14 cellular contexts compared by ENCODE assay signal in the genomic region with DNA sequence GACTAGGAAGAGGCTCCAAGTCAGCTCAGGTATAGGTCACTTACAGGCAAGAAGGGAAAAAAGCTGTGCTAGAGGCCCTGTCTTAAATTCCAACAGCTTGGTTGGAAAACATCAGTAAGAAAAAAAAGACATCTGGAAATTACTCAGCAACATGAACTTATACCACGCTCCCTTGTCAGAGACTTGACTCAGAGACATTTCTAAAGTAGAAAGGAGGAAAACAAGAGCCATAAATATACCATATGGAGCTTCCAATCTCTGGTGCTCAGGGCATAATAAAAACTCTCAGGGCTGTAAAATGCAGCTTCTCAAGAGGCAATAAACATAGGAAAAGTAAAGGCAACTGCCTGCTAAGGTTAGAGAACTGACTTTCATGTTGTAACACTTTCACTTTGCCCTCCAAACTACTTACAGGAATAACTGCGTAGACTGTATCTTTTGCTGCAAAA. TPM values are rescaled to one million over a fixed set of nuclear protein-coding genes. Genes with fewer than 3 reads are reported as not detected.
DNase-seq lines count a peak whose midpoint lies in the region; ATAC-seq and TF ChIP-seq lines count a peak whose summit lies in the region.
"Had no signal": no experiment of that assay in that cellular context is flagged by ENCODE, and none has a peak within 500 bp of the region (broad histone marks: within the 10 kb centered on the region; RNA-seq: fewer than 3 reads in every experiment).

No MANE protein-coding gene starts in this region.

- peaks cover 53% of the 10 kb centered on the region for H3K36me3 Mint-ChIP-seq in activated CD4-positive, alpha-beta T cell treated with anti-CD3 and anti-CD28 coated beads for 36 hours (ENCODE audit: low read depth)
- H3K36me3 Mint-ChIP-seq in HFFc6 (ENCODE audit: low read depth): peaks cover 39% of the 10 kb centered on the region

- peak overlapping the region; percentile 20 for H3K27ac Mint-ChIP-seq in activated CD4-positive, alpha-beta T cell treated with anti-CD3 and anti-CD28 coated beads for 36 hours
- peak overlapping the region; percentile 72 for H3K27ac Mint-ChIP-seq in HFFc6

- H3K4me1 ChIP-seq in esophagus muscularis mucosa: peaks cover 0 to 30% (median 19%) of the 10 kb centered on the region in 4 donors
- peaks cover 10% of the 10 kb centered on the region for H3K4me1 ChIP-seq in rectal smooth muscle tissue (ENCODE audit: control insufficient read depth, insufficient read depth, low read length)

- TF ChIP-seq CTCF in HFFc6 (IDR thresholded peaks at IDR 0.05) (no peak), esophagus muscularis mucosa (IDR thresholded peaks at IDR 0.05) (no peak)

- no peak overlapping the region for H3K9ac ChIP-seq in rectal smooth muscle tissue (ENCODE audit: low read length)

- no peaks in the 10 kb centered on the region for H3K27me3 Mint-ChIP-seq in activated CD4-positive, alpha-beta T cell treated with anti-CD3 and anti-CD28 coated beads for 36 hours
- no peaks in the 10 kb centered on the region for H3K27me3 Mint-ChIP-seq in HFFc6 (ENCODE audit: insufficient read depth)

- no peak for TF ChIP-seq EP300 in esophagus muscularis mucosa (IDR thresholded peaks at IDR 0.05)

- no peaks in the 10 kb centered on the region for H3K27me3 ChIP-seq in esophagus muscularis mucosa
- H3K27me3 ChIP-seq in rectal smooth muscle tissue (ENCODE audit: control insufficient read depth, insufficient read depth, low read length): no peaks in the 10 kb centered on the region

- peak; percentile 65 for ATAC-seq in activated CD4-positive, alpha-beta T cell treated with anti-CD3 and anti-CD28 coated beads for 36 hours
- ATAC-seq in SK-N-SH treated with all-trans-retinoic acid at 6 μM for 48 hours: no peak; the same call in 2 of the 3 replicates
- ATAC-seq: A549 had no signal

- WGBS in esophagus muscularis mucosa: 53% methylated on average over 2 of the region's 2 CpGs

- no peak for TF ChIP-seq POLR2A in esophagus muscularis mucosa (IDR thresholded peaks at IDR 0.05; ENCODE audit: low read depth)

- H3K36me3 ChIP-seq in esophagus muscularis mucosa (peaks cover 19 to 78% (median 58%) of the 10 kb centered on the region in 4 donors), rectal smooth muscle tissue (ENCODE audit: control insufficient read depth, insufficient read depth, low read length) (peaks cover 6% of the 10 kb centered on the region)

- peaks cover 0 to 6% (median 0%) of the 10 kb centered on the region in 4 donors for H3K9me3 ChIP-seq in esophagus muscularis mucosa

- POLR2A ChIA-PET in activated CD4-positive, alpha-beta T cell treated with anti-CD3 and anti-CD28 coated beads for 36 hours (lab: Charles Lee): no interaction called here

- intact Hi-C loops in activated CD4-positive, alpha-beta T cell treated with anti-CD3 and anti-CD28 coated beads for 36 hours (cut with DNase I, micrococcal nuclease): no loop called here
- intact Hi-C loops in esophagus muscularis mucosa (cut with DNase I): no loop called here

- H3K4me1 Mint-ChIP-seq in activated CD4-positive, alpha-beta T cell treated with anti-CD3 and anti-CD28 coated beads for 36 hours: peaks cover 21% of the 10 kb centered on the region
- H3K4me1 Mint-ChIP-seq in HFFc6 (ENCODE audit: low read depth): peaks cover 17% of the 10 kb centered on the region

- DNase-seq in activated CD4-positive, alpha-beta T cell treated with anti-CD3 and anti-CD28 coated beads for 36 hours: no peak
- DNase-seq in activated CD4-positive, alpha-beta T cell treated with anti-CD3 and anti-CD28 coated beads for 48 hours: no peak
- DNase-seq in HFFc6 (peak; percentile 36), esophagus muscularis mucosa (ENCODE audit: extremely low spot score) (no peak), HUDEP-2 (lab: John Stamatoyannopoulos, UW; ENCODE audit: unreplicated experiment in 76 of 76) (no peak), COR-L47 (lab: John Stamatoyannopoulos, UW) (no peak)
- DNase-seq: activated CD4-positive, alpha-beta T cell treated with anti-CD3 and anti-CD28 coated beads, Interleukin-2, amount 50 U/mL, for 1 hour; activated naive CD4-positive, alpha-beta T cell treated with anti-CD3 and anti-CD28 coated beads, Interleukin-2, amount 50 U/mL, for 16 hours; OCI-M1; T-helper 1 cell had no signal

- peaks cover 2% of the 10 kb centered on the region for H3K9me3 Mint-ChIP-seq in activated CD4-positive, alpha-beta T cell treated with anti-CD3 and anti-CD28 coated beads for 36 hours (ENCODE audit: low read depth)
- H3K9me3 Mint-ChIP-seq in HFFc6: 0 out of 2 replicates have a peak, but pooled peaks cover 4% of the 10 kb centered on the region

- H3K4me3 ChIP-seq in esophagus muscularis mucosa: peak overlapping the region in 3 of 4 donors; percentile 7 to 28 (median 19)
- peak overlapping the region; percentile 50 for H3K4me3 ChIP-seq in rectal smooth muscle tissue (ENCODE audit: low read length)
- H3K4me3 ChIP-seq: A549 had no signal

- H3K27ac ChIP-seq in esophagus muscularis mucosa (replicated peaks in 1 of 4) (peak overlapping the region; percentile 63 to 79 (median 69)), rectal smooth muscle tissue (ENCODE audit: low read depth, low read length) (peak overlapping the region; percentile 84)
- H3K27ac ChIP-seq: A549 had no signal

- no peak overlapping the region for H3K4me3 Mint-ChIP-seq in activated CD4-positive, alpha-beta T cell treated with anti-CD3 and anti-CD28 coated beads for 36 hours
- H3K4me3 Mint-ChIP-seq in HFFc6: peak overlapping the region; percentile 73

- CTCF ChIA-PET in activated CD4-positive, alpha-beta T cell treated with anti-CD3 and anti-CD28 coated beads for 36 hours (lab: Charles Lee): interaction anchor here (0.9 kb wide), 1 partner anchor 22 kb away, joined by 3 read pairs; no protein-coding TSS in a partner anchor

TF ChIP-seq in SK-N-SH treated with all-trans-retinoic acid at 6 μM for 48 hours, 23 proteins besides CTCF, POLR2A, EP300 and RAD21:
- TF ChIP-seq OSR1 (CRISPR knock-in tag; IDR thresholded peaks at IDR 0.05): no peak
- TF ChIP-seq ZNF565 (CRISPR knock-in tag; conservative IDR thresholded peaks at IDR 0.05; ENCODE audit: low read depth): no peak
TF ChIP-seq in SK-N-SH treated with all-trans-retinoic acid at 6 μM for 48 hours: peak in this region for 0.

RNA-seq across cellular contexts. Expression of a gene that starts 14.7 kb away (rescaled TPM):
- total RNA-seq in activated CD4-positive, alpha-beta T cell treated with anti-CD3 and anti-CD28 coated beads for 36 hours: 10 to 100 TPM; 46.1 to 48.5 TPM
- 10 to 100 TPM; 32.7 to 42.9 (median 41.5) TPM for total RNA-seq in HFFc6 (2021; fragmentation: NEBNext Ultra II Directional; extraction: Animal tissue kit (Norgen Biotek cat#: 25700))
- 10 to 100 TPM; 64.4 to 88.0 (median 68.5) TPM for total RNA-seq in esophagus muscularis mucosa

RNA-seq across cellular contexts. Expression of a gene that starts 18.2 kb away (rescaled TPM):
- total RNA-seq in activated CD4-positive, alpha-beta T cell treated with anti-CD3 and anti-CD28 coated beads for 36 hours: under 1 TPM in 1 of 2 experiments, not detected in 1; 0.18 TPM
- total RNA-seq in HFFc6 (2021; fragmentation: NEBNext Ultra II Directional; extraction: Animal tissue kit (Norgen Biotek cat#: 25700)): under 1 TPM in 1 of 6 experiments, not detected in 5; 0.24 TPM
- not detected for total RNA-seq in esophagus muscularis mucosa
- total RNA-seq: dermis microvascular lymphatic vessel endothelial cell had no signal

RNA-seq across cellular contexts. Expression of a gene that starts 36.8 kb away (rescaled TPM):
- 1 to 10 TPM; 8.5 to 8.9 TPM for total RNA-seq in activated CD4-positive, alpha-beta T cell treated with anti-CD3 and anti-CD28 coated beads for 36 hours
- total RNA-seq in HFFc6 (2021; fragmentation: NEBNext Ultra II Directional; extraction: Animal tissue kit (Norgen Biotek cat#: 25700)): 1 to 10 TPM; 6.3 to 8.5 (median 7.2) TPM
- 10 to 100 TPM; 19.5 to 27.0 (median 24.4) TPM for total RNA-seq in esophagus muscularis mucosa

RNA-seq across cellular contexts. Expression of a gene that starts 49.4 kb away (rescaled TPM):
- 10 to 100 TPM; 27.8 to 31.0 TPM for total RNA-seq in activated CD4-positive, alpha-beta T cell treated with anti-CD3 and anti-CD28 coated beads for 36 hours
- 10 to 100 TPM; 18.0 to 24.3 (median 22.3) TPM for total RNA-seq in HFFc6 (2021; fragmentation: NEBNext Ultra II Directional; extraction: Animal tissue kit (Norgen Biotek cat#: 25700))
- total RNA-seq in esophagus muscularis mucosa: 10 to 100 TPM; 27.7 to 37.0 (median 29.3) TPM
